ENCODE assay signal across 8 cellular contexts in genomic region chr13:90968510-90968909, GRCh38.
DNase-seq lines count a peak whose midpoint lies in the region; ATAC-seq and TF ChIP-seq lines count a peak whose summit lies in the region.

No MANE protein-coding gene starts in this region.

- H3K27ac Mint-ChIP-seq in nephron progenitor cell: no peak overlapping the region

- no peak for TF ChIP-seq EP300 in gastroesophageal sphincter (IDR thresholded peaks at IDR 0.05)

- no peaks in the 10 kb centered on the region for H3K9me3 ChIP-seq in gastroesophageal sphincter

- H3K9me3 Mint-ChIP-seq in nephron progenitor cell: no peaks in the 10 kb centered on the region

- no peaks in the 10 kb centered on the region for H3K4me1 ChIP-seq in gastroesophageal sphincter

- WGBS in gastroesophageal sphincter (ENCODE audit: low coverage in 1 of 2), 2 donors: 91% methylated on average over 1 of the region's 1 CpG; no CpG with 5 or more reads in 1 of the 2 donors

- H3K4me1 Mint-ChIP-seq in nephron progenitor cell: no peaks in the 10 kb centered on the region

- H3K4me3 ChIP-seq in gastroesophageal sphincter: no peak overlapping the region

- no peaks in the 10 kb centered on the region for H3K36me3 ChIP-seq in gastroesophageal sphincter

- ATAC-seq in gastroesophageal sphincter: no peak

- DNase-seq in DMS 273 (lab: John Stamatoyannopoulos, UW; ENCODE audit: unreplicated experiment): peak; percentile 37
- DNase-seq in DMS 273 treated with DMSO at 0.1 percent for 48 hours (lab: John Stamatoyannopoulos, UW): no peak
- DNase-seq in amniotic epithelial cell (ENCODE audit: low read depth): peak; percentile 25
- peak; percentile 28 for DNase-seq in nephron progenitor cell
- no peak for DNase-seq in effector CD8-positive, alpha-beta T cell (lab: John Stamatoyannopoulos, UW)
- DNase-seq in NCI-H2196 (lab: John Stamatoyannopoulos, UW; ENCODE audit: unreplicated experiment): no peak

- H3K27me3 ChIP-seq in gastroesophageal sphincter: no peaks in the 10 kb centered on the region

- TF ChIP-seq CTCF in LNCAP (IDR thresholded peaks at IDR 0.05) (peak; percentile 75), nephron progenitor cell (IDR thresholded peaks at IDR 0.05) (peak; percentile 35), gastroesophageal sphincter (IDR thresholded peaks at IDR 0.05) (peak in 1 of 4 experiments; percentile 27)

- H3K27me3 Mint-ChIP-seq in nephron progenitor cell (ENCODE audit: low read depth, poor library complexity): no peaks in the 10 kb centered on the region

- no peak overlapping the region for H3K27ac ChIP-seq in gastroesophageal sphincter

- no peak overlapping the region for H3K4me3 Mint-ChIP-seq in nephron progenitor cell

- H3K36me3 Mint-ChIP-seq in nephron progenitor cell (ENCODE audit: low read depth): no peaks in the 10 kb centered on the region

- no peak for TF ChIP-seq POLR2A in gastroesophageal sphincter (IDR thresholded peaks at IDR 0.05)

Comparison
In these comparisons a context has a peak if more than half of its experiments do, and no peak if none do; other contexts are left out.
1. DNase-seq: peak in DMS 273 (single experiment), amniotic epithelial cell (single experiment) and nephron progenitor cell (single experiment); none in DMS 273 treated with DMSO at 0.1 percent for 48 hours (single experiment), effector CD8-positive, alpha-beta T cell (single experiment) and NCI-H2196 (single experiment).